9 cellular contexts compared by ENCODE assay signal in genomic region chr1:221098462-221099406, GRCh38.
A peak's percentile ranks its signal among the peaks of the same experiment; 100 is the strongest.
DNase-seq lines count a peak whose midpoint lies in the region; ATAC-seq and TF ChIP-seq lines count a peak whose summit lies in the region.
"Had no signal": no experiment of that assay in that cellular context is flagged by ENCODE, and none has a peak within 500 bp of the region (broad histone marks: within the 10 kb centered on the region; RNA-seq: fewer than 3 reads in every experiment).

No MANE protein-coding gene starts in this region.

- H3K27ac Mint-ChIP-seq in Calu3 (ENCODE audit: unreplicated experiment): peak overlapping the region; percentile 10

- no TSS peak for BruUV-seq in Calu3 (replicated peaks; lab: Mats Ljungman, UMichigan)

- H3K27ac ChIP-seq in colonic mucosa (peak overlapping the region; percentile 22), neutrophil (peak overlapping the region; percentile 81)

- DNase-seq in Calu3 (no peak), NOMO-1 (lab: John Stamatoyannopoulos, UW; ENCODE audit: unreplicated experiment in 2 of 2) (peak; percentile 64 to 86), colonic mucosa (no peak), HuH-7 (ENCODE audit: low spot score) (no peak), MG63 (no peak)

- H3K4me1 ChIP-seq in colonic mucosa: no peaks in the 10 kb centered on the region
- peaks cover 60 to 69% of the 10 kb centered on the region in 2 experiments for H3K4me1 ChIP-seq in neutrophil (ENCODE audit: control insufficient read depth in 1 of 2, insufficient read depth in 1 of 2, low read depth in 1 of 2, low read length in 1 of 2)

- intact Hi-C loops in Calu3 (cut with micrococcal nuclease; ENCODE audit: unreplicated experiment) (no loop called here), colonic mucosa (cut with DNase I) (no loop called here)

- H3K36me3 Mint-ChIP-seq in Calu3 (ENCODE audit: insufficient read depth, unreplicated experiment): no peaks in the 10 kb centered on the region

- CTCF ChIA-PET in Calu3 (lab: Charles Lee): interaction anchor here (0.9 kb wide), 1 partner anchor 15 kb away, joined by 4 read pairs; no protein-coding TSS in a partner anchor

- H3K27me3 Mint-ChIP-seq in Calu3 (ENCODE audit: unreplicated experiment): no peaks in the 10 kb centered on the region

- no peaks in the 10 kb centered on the region for H3K9me3 ChIP-seq in colonic mucosa
- H3K9me3 ChIP-seq in neutrophil: no peaks in the 10 kb centered on the region
- peaks cover 10% of the 10 kb centered on the region; the same call in 1 of the 2 replicates for H3K9me3 ChIP-seq in MG63

- H3K27me3 ChIP-seq in colonic mucosa: no peaks in the 10 kb centered on the region
- no peaks in the 10 kb centered on the region for H3K27me3 ChIP-seq in neutrophil
- no peaks in the 10 kb centered on the region for H3K27me3 ChIP-seq in MG63

- peaks cover 7% of the 10 kb centered on the region for H3K9me3 Mint-ChIP-seq in Calu3 (ENCODE audit: low read depth, unreplicated experiment)
- H3K9me3 Mint-ChIP-seq: neural crest cell had no signal

- H3K4me1 Mint-ChIP-seq in Calu3 (ENCODE audit: low read depth, unreplicated experiment): peaks cover 34% of the 10 kb centered on the region
- H3K4me1 Mint-ChIP-seq: neural crest cell had no signal

- H3K36me3 ChIP-seq in colonic mucosa (no peaks in the 10 kb centered on the region), neutrophil (no peaks in the 10 kb centered on the region), MG63 (no peaks in the 10 kb centered on the region)

- H3K9ac ChIP-seq in colonic mucosa (ENCODE audit: low read depth in 2 of 2, low read length in 2 of 2): no peak overlapping the region

- H3K4me3 ChIP-seq in colonic mucosa (no peak overlapping the region), neutrophil (ENCODE audit: low read depth in 1 of 2, low read length in 1 of 2) (peak overlapping the region; percentile 6 to 25), MG63 (no peak overlapping the region)

- H3K4me3 Mint-ChIP-seq in Calu3 (ENCODE audit: low read depth, unreplicated experiment): no peak overlapping the region
- H3K4me3 Mint-ChIP-seq: neural crest cell had no signal

- no peak for TF ChIP-seq CTCF in Calu3 (IDR thresholded peaks at IDR 0.05; ENCODE audit: unreplicated experiment)
- TF ChIP-seq CTCF in colonic mucosa (IDR thresholded peaks at IDR 0.05): no peak
- no peak for TF ChIP-seq CTCF in neutrophil (IDR thresholded peaks at IDR 0.05)

- ATAC-seq in GM18858 (IDR thresholded peaks at IDR 0.05; ENCODE audit: unreplicated experiment) (no peak), esophagus mucosa (no peak)

Comparison
In these comparisons a context has a peak if more than half of its experiments do, and no peak if none do; other contexts are left out.
1. DNase-seq: peak in NOMO-1 (2 of 2); none in Calu3 (single experiment), colonic mucosa (single experiment), HuH-7 (single experiment) and MG63 (single experiment).
2. H3K4me3 ChIP-seq: peak in neutrophil (2 of 2); none in colonic mucosa (single experiment) and MG63 (single experiment).